ENCODE assay signal across 18 cellular contexts in genomic region chr4:26034849-26035248, GRCh38.
DNase-seq lines count a peak whose midpoint lies in the region; ATAC-seq and TF ChIP-seq lines count a peak whose summit lies in the region.
"Had no signal": no experiment of that assay in that cellular context is flagged by ENCODE, and none has a peak within 500 bp of the region (broad histone marks: within the 10 kb centered on the region; RNA-seq: fewer than 3 reads in every experiment).

No MANE protein-coding gene starts in this region.

- H3K27me3 Mint-ChIP-seq in natural killer cell treated with Interleukin-12 subunit alpha and Interleukin-12 subunit beta and Interleukin-15 and Interleukin-18, amount 100 ng/mL, for 72 hours, result peaks cover 14 to 21% of the 10 kb centered on the region in 2 donors
- H3K27me3 Mint-ChIP-seq in natural killer cell (ENCODE audit: low read depth in 2 of 2), result peaks cover 27 to 28% of the 10 kb centered on the region in 2 donors
- peaks cover 1% of the 10 kb centered on the region for H3K27me3 Mint-ChIP-seq in activated CD4-positive, alpha-beta memory T cell treated with anti-CD3 and anti-CD28 coated beads, Interleukin-2, amount 10 ng/mL, durations not matched to agents 7 days and 5 days

- peaks cover 33 to 40% of the 10 kb centered on the region in 2 donors for H3K4me1 Mint-ChIP-seq in natural killer cell treated with Interleukin-12 subunit alpha and Interleukin-12 subunit beta and Interleukin-15 and Interleukin-18, amount 100 ng/mL, for 72 hours (ENCODE audit: low read depth in 2 of 2)
- peaks cover 0 to 7% of the 10 kb centered on the region in 2 donors for H3K4me1 Mint-ChIP-seq in natural killer cell
- peaks cover 35% of the 10 kb centered on the region for H3K4me1 Mint-ChIP-seq in activated CD4-positive, alpha-beta memory T cell treated with anti-CD3 and anti-CD28 coated beads, Interleukin-2, amount 10 ng/mL, durations not matched to agents 7 days and 5 days

- CTCF ChIA-PET in activated CD4-positive, alpha-beta memory T cell treated with anti-CD3 and anti-CD28 coated beads, Interleukin-2, amount 10 ng/mL, durations not matched to agents 7 days and 5 days (lab: Charles Lee), result no interaction called here

- intact Hi-C loops in natural killer cell (cut with micrococcal nuclease), result no loop called here

- H3K36me3 Mint-ChIP-seq in natural killer cell treated with Interleukin-12 subunit alpha and Interleukin-12 subunit beta and Interleukin-15 and Interleukin-18, amount 100 ng/mL, for 72 hours, result no peaks in the 10 kb centered on the region
- no peaks in the 10 kb centered on the region for H3K36me3 Mint-ChIP-seq in natural killer cell
- H3K36me3 Mint-ChIP-seq in activated CD4-positive, alpha-beta memory T cell treated with anti-CD3 and anti-CD28 coated beads, Interleukin-2, amount 10 ng/mL, durations not matched to agents 7 days and 5 days (ENCODE audit: low read depth), result no peaks in the 10 kb centered on the region

- H3K27ac Mint-ChIP-seq in natural killer cell treated with Interleukin-12 subunit alpha and Interleukin-12 subunit beta and Interleukin-15 and Interleukin-18, amount 100 ng/mL, for 72 hours, result peak overlapping the region in 1 of 2 donors; percentile 45
- no peak overlapping the region for H3K27ac Mint-ChIP-seq in natural killer cell
- no peak overlapping the region for H3K27ac Mint-ChIP-seq in activated CD4-positive, alpha-beta memory T cell treated with anti-CD3 and anti-CD28 coated beads, Interleukin-2, amount 10 ng/mL, durations not matched to agents 7 days and 5 days
- H3K27ac Mint-ChIP-seq: progenitor cell of endocrine pancreas had no signal

- peak; percentile 62 to 91 for ATAC-seq in natural killer cell treated with Interleukin-12 subunit alpha and Interleukin-12 subunit beta and Interleukin-15 and Interleukin-18, amount 100 ng/mL, for 72 hours
- ATAC-seq in natural killer cell (no peak), GM19023 (IDR thresholded peaks at IDR 0.05; ENCODE audit: unreplicated experiment) (peak; percentile 50), HG03097 (IDR thresholded peaks at IDR 0.05; ENCODE audit: low FRiP score, unreplicated experiment) (no peak)
- peak; percentile 77 for ATAC-seq in stimulated activated naive CD8-positive, alpha-beta T cell treated with anti-CD3 and anti-CD28 coated beads, Interleukin-15, Interleukin-2, amounts not matched to agents 100 U/mL and 50 U/mL, for 24 hours
- ATAC-seq: gastroesophageal sphincter, left ventricle myocardium superior had no signal

- no peaks in the 10 kb centered on the region for H3K9me3 Mint-ChIP-seq in natural killer cell treated with Interleukin-12 subunit alpha and Interleukin-12 subunit beta and Interleukin-15 and Interleukin-18, amount 100 ng/mL, for 72 hours
- H3K9me3 Mint-ChIP-seq in natural killer cell, result no peaks in the 10 kb centered on the region
- H3K9me3 Mint-ChIP-seq in activated CD4-positive, alpha-beta memory T cell treated with anti-CD3 and anti-CD28 coated beads, Interleukin-2, amount 10 ng/mL, durations not matched to agents 7 days and 5 days, result no peaks in the 10 kb centered on the region

- POLR2A ChIA-PET in activated CD4-positive, alpha-beta memory T cell treated with anti-CD3 and anti-CD28 coated beads, Interleukin-2, amount 10 ng/mL, durations not matched to agents 7 days and 5 days (lab: Charles Lee), result no interaction called here

- TF ChIP-seq CTCF in natural killer cell (IDR thresholded peaks at IDR 0.05), result no peak

- peak overlapping the region; percentile 8 for H3K4me3 Mint-ChIP-seq in natural killer cell treated with Interleukin-12 subunit alpha and Interleukin-12 subunit beta and Interleukin-15 and Interleukin-18, amount 100 ng/mL, for 72 hours
- no peak overlapping the region for H3K4me3 Mint-ChIP-seq in natural killer cell
- no peak overlapping the region for H3K4me3 Mint-ChIP-seq in activated CD4-positive, alpha-beta memory T cell treated with anti-CD3 and anti-CD28 coated beads, Interleukin-2, amount 10 ng/mL, durations not matched to agents 7 days and 5 days

- DNase-seq in natural killer cell treated with Interleukin-12 subunit alpha and Interleukin-12 subunit beta and Interleukin-15 and Interleukin-18, amount 100 ng/mL, for 72 hours (ENCODE audit: low spot score), result no peak
- DNase-seq in natural killer cell (no peak), NCI-H2029 (lab: John Stamatoyannopoulos, UW) (no peak)
- DNase-seq in activated CD4-positive, alpha-beta memory T cell treated with anti-CD3 and anti-CD28 coated beads, Interleukin-2, amount 10 ng/mL, durations not matched to agents 7 days and 5 days, result peak; percentile 54
- DNase-seq in stimulated activated naive CD8-positive, alpha-beta T cell treated with anti-CD3 and anti-CD28 coated beads, Interleukin-15, Interleukin-2, amounts not matched to agents 100 U/mL and 50 U/mL, for 24 hours, result no peak
- DNase-seq: activated CD8-positive, alpha-beta memory T cell treated with anti-CD3 and anti-CD28 coated beads, Interleukin-2, amount 50 U/mL, for 4 hours; AML-193; anterior cingulate cortex; Calu3; cerebellar nuclear complex; GDM1; left ventricle myocardium superior; NCI-H1436 treated with DMSO at 0.1 percent for 48 hours; NCI-H446 treated with DMSO at 0.1 percent for 48 hours had no signal

Comparison
In these comparisons a context has a peak if more than half of its experiments do, and no peak if none do; other contexts are left out.
1. ATAC-seq: peak in natural killer cell treated with Interleukin-12 subunit alpha and Interleukin-12 subunit beta and Interleukin-15 and Interleukin-18, amount 100 ng/mL, for 72 hours (2 of 2), GM19023 (single experiment) and stimulated activated naive CD8-positive, alpha-beta T cell treated with anti-CD3 and anti-CD28 coated beads, Interleukin-15, Interleukin-2, amounts not matched to agents 100 U/mL and 50 U/mL, for 24 hours (single experiment); none in natural killer cell (0 of 3) and HG03097 (single experiment).